ENCODE assay signal across 20 cellular contexts in the genomic region with DNA sequence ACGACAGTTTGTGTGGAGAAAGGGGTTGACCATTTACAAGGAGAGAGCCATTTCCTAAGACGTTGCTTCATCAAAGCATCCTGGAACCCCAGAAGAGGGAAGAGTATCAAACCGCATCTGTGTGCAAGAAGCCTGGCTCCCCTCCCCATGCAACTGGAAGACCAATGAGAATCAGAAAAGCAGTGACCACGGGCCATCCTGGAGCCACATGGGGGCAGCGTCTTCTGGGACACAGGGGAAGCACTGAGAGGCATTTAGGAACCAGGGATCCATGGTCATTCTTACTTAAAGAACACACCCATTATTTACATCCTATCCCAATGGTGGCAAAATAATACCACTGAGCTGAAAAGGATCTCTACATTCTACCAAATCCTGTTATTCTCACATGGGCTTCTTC.
DNase-seq lines count a peak whose midpoint lies in the region; TF ChIP-seq lines count a peak whose summit lies in the region.
"Had no signal": no experiment of that assay in that cellular context is flagged by ENCODE, and none has a peak within 500 bp of the region (broad histone marks: within the 10 kb centered on the region; RNA-seq: fewer than 3 reads in every experiment).

No MANE protein-coding gene starts in this region.

- DNase-seq in AG10803 (ENCODE audit: low read depth): peak; percentile 18
- DNase-seq in HFF-Myc (ENCODE audit: extremely low read depth, low read depth): no peak
- DNase-seq in choroid plexus epithelial cell (ENCODE audit: low read depth): no peak
- DNase-seq in iPS-NIHi7 (ENCODE audit: extremely low spot score): peak; percentile 67
- no peak for DNase-seq in NK-92 (lab: John Stamatoyannopoulos, UW; ENCODE audit: unreplicated experiment)
- no peak for DNase-seq in COLO829 (ENCODE audit: low spot score)
- DNase-seq in T1000 (lab: John Stamatoyannopoulos, UW): no peak
- no peak for DNase-seq in stimulated activated CD4-positive, alpha-beta T cell treated with anti-CD3 and anti-CD28 coated beads, Interleukin-12 subunit alpha, Interleukin-12 subunit beta, amount 100 ng/mL, for 4 hours
- DNase-seq: activated CD4-positive, alpha-beta T cell treated with anti-CD3 and anti-CD28 coated beads, Interleukin-2, amount 50 U/mL, for 1 hour; activated naive CD4-positive, alpha-beta T cell treated with anti-CD3 and anti-CD28 coated beads for 36 hours; Calu3; effector memory CD8-positive, alpha-beta T cell; Karpas-422; kidney glomerular epithelial cell; MV-4-11; NCI-H1694; NCI-H69; RPMI8226 had no signal

- no peak overlapping the region for H3K4me3 ChIP-seq in AG10803 (ENCODE audit: low read length)
- no peak overlapping the region for H3K4me3 ChIP-seq in HFF-Myc (replicated peaks; ENCODE audit: low read depth, low read length)
- H3K4me3 ChIP-seq in choroid plexus epithelial cell (ENCODE audit: low read depth, low read length): no peak overlapping the region
- H3K4me3 ChIP-seq: coronary artery, smooth muscle cell had no signal

- no peak for TF ChIP-seq CTCF in AG10803 (conservative IDR thresholded peaks at IDR 0.05; ENCODE audit: low read length)
- peak; percentile 26 for TF ChIP-seq CTCF in HFF-Myc (IDR thresholded peaks at IDR 0.05; ENCODE audit: low read depth, low read length, missing control alignments)
- peak; percentile 23 for TF ChIP-seq CTCF in choroid plexus epithelial cell (conservative IDR thresholded peaks at IDR 0.05; ENCODE audit: low read depth, low read length)

Comparison
In these comparisons a context has a peak if more than half of its experiments do, and no peak if none do; other contexts are left out.
1. DNase-seq: peak in AG10803 (single experiment) and iPS-NIHi7 (single experiment); none in HFF-Myc (single experiment), choroid plexus epithelial cell (single experiment), NK-92 (single experiment), COLO829 (single experiment), T1000 (single experiment) and stimulated activated CD4-positive, alpha-beta T cell treated with anti-CD3 and anti-CD28 coated beads, Interleukin-12 subunit alpha, Interleukin-12 subunit beta, amount 100 ng/mL, for 4 hours (single experiment).